ENCODE assay signal across 13 cellular contexts in the genomic region with DNA sequence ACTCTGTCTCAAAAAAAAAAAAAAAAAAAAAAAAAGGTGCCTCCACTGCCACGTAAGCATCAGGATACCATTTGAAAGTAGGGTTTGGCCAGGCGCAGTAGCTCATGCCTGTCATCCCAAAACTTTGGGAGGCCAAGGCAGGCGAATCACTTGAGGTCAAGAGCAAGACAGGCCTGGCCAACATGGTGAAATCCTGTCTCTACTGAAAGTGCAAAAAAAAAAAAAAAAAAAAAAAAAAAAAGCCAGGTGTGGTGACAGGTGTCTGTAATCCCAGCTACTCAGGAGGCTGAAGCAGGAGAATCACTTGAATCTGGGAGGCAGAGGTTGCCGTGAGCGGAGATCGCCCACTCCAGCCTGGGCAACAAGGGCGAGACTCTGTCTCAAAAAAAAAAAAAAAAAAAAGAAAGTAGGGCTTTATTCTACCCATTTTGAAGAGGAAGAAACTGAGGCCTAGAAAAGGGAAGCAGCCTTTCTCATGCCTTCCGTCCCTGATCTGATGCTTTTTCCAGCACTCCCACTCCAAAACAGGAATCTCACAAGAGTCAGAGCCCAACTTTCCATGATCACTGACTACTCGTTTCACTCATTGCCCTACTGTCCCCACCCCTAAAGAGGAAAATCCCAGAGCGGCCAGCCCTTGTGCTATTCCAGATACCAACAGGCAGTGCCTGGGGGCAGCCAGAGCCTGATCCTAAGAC. TPM values are rescaled to one million over a fixed set of nuclear protein-coding genes. Genes with fewer than 3 reads are reported as not detected.
DNase-seq lines count a peak whose midpoint lies in the region; ATAC-seq and TF ChIP-seq lines count a peak whose summit lies in the region.
"Had no signal": no experiment of that assay in that cellular context is flagged by ENCODE, and none has a peak within 500 bp of the region (broad histone marks: within the 10 kb centered on the region; RNA-seq: fewer than 3 reads in every experiment).

No MANE protein-coding gene starts in this region.

- H3K36me3 ChIP-seq in left lung (peaks cover 0 to 31% of the 10 kb centered on the region in 2 donors), stomach smooth muscle (ENCODE audit: control insufficient read depth in 2 of 2, insufficient read depth in 2 of 2, low read length in 2 of 2) (peaks cover 19 to 23% of the 10 kb centered on the region in 2 donors)

- H3K4me3 Mint-ChIP-seq in activated CD4-positive, alpha-beta T cell treated with anti-CD3 and anti-CD28 coated beads, Interleukin-2, amount 10 ng/mL, durations not matched to agents 7 days and 5 days, result no peak overlapping the region
- peak overlapping the region; percentile 64 for H3K4me3 Mint-ChIP-seq in T-helper 17 cell

- no peak for TF ChIP-seq CTCF in left lung (IDR thresholded peaks at IDR 0.05)

- H3K27me3 Mint-ChIP-seq in activated CD4-positive, alpha-beta T cell treated with anti-CD3 and anti-CD28 coated beads, Interleukin-2, amount 10 ng/mL, durations not matched to agents 7 days and 5 days, result no peaks in the 10 kb centered on the region
- H3K27me3 Mint-ChIP-seq in T-helper 17 cell, result no peaks in the 10 kb centered on the region

- H3K27ac ChIP-seq in left lung (peak overlapping the region; percentile 39 to 98), stomach smooth muscle (ENCODE audit: low read length) (peak overlapping the region; percentile 46)

- POLR2A ChIA-PET in activated CD4-positive, alpha-beta T cell treated with anti-CD3 and anti-CD28 coated beads, Interleukin-2, amount 10 ng/mL, durations not matched to agents 7 days and 5 days (lab: Charles Lee), result interaction anchor here (0.7 kb wide), 1 partner anchor 37 kb away, joined by 3 read pairs; no protein-coding TSS in a partner anchor

- DNase-seq in activated CD4-positive, alpha-beta T cell treated with anti-CD3 and anti-CD28 coated beads, Interleukin-2, amount 10 ng/mL, durations not matched to agents 7 days and 5 days, result no peak
- DNase-seq in activated CD4-positive, alpha-beta T cell treated with anti-CD3 and anti-CD28 coated beads, Interleukin-2, amount 50 U/mL, for 1 hour, result no peak
- DNase-seq in T-helper 17 cell (no peak), left lung (no peak), NCI-H1930 (lab: John Stamatoyannopoulos, UW) (no peak), Ammon's horn (ENCODE audit: low spot score) (no peak)
- DNase-seq: amygdala; effector CD8-positive, alpha-beta T cell; OCI-M1 had no signal

- no peak overlapping the region for H3K9ac ChIP-seq in stomach smooth muscle (ENCODE audit: low read length in 2 of 2)

- H3K9me3 ChIP-seq in T-helper 17 cell (ENCODE audit: control insufficient read depth, low read length, poor library complexity, severe bottlenecking), result no peaks in the 10 kb centered on the region
- H3K9me3 ChIP-seq in left lung, result peaks cover 0 to 3% of the 10 kb centered on the region in 2 donors
- no peaks in the 10 kb centered on the region for H3K9me3 ChIP-seq in stomach smooth muscle (ENCODE audit: control insufficient read depth in 2 of 2, low read length in 2 of 2)

- CTCF ChIA-PET in activated CD4-positive, alpha-beta T cell treated with anti-CD3 and anti-CD28 coated beads, Interleukin-2, amount 10 ng/mL, durations not matched to agents 7 days and 5 days (lab: Charles Lee), result interaction anchor here (0.6 to 6.8 kb wide), 4 partner anchors 11 to 29 kb away, joined by 4 to 37 read pairs (median 12); a partner anchor contains a TSS

- peaks cover 4% of the 10 kb centered on the region for H3K9me3 Mint-ChIP-seq in activated CD4-positive, alpha-beta T cell treated with anti-CD3 and anti-CD28 coated beads, Interleukin-2, amount 10 ng/mL, durations not matched to agents 7 days and 5 days

- intact Hi-C loops in left lung (cut with DNase I), result no loop called here

- H3K27me3 ChIP-seq in left lung (no peaks in the 10 kb centered on the region), stomach smooth muscle (ENCODE audit: control insufficient read depth in 1 of 2, insufficient read depth in 2 of 2, low read length in 2 of 2) (no peaks in the 10 kb centered on the region)

- peaks cover 58% of the 10 kb centered on the region for H3K36me3 Mint-ChIP-seq in activated CD4-positive, alpha-beta T cell treated with anti-CD3 and anti-CD28 coated beads, Interleukin-2, amount 10 ng/mL, durations not matched to agents 7 days and 5 days (ENCODE audit: low read depth)
- H3K36me3 Mint-ChIP-seq in T-helper 17 cell (ENCODE audit: low read depth), result peaks cover 5% of the 10 kb centered on the region

- peaks cover 63% of the 10 kb centered on the region for H3K4me1 Mint-ChIP-seq in activated CD4-positive, alpha-beta T cell treated with anti-CD3 and anti-CD28 coated beads, Interleukin-2, amount 10 ng/mL, durations not matched to agents 7 days and 5 days
- peaks cover 42% of the 10 kb centered on the region for H3K4me1 Mint-ChIP-seq in T-helper 17 cell

- H3K4me3 ChIP-seq in left lung, result no peak overlapping the region
- no peak overlapping the region for H3K4me3 ChIP-seq in stomach smooth muscle (ENCODE audit: low read length in 2 of 2)

- peaks cover 16 to 86% of the 10 kb centered on the region in 2 donors for H3K4me1 ChIP-seq in left lung
- H3K4me1 ChIP-seq in stomach smooth muscle (ENCODE audit: control insufficient read depth, insufficient read depth, low read length), result peaks cover 41% of the 10 kb centered on the region

- ATAC-seq in T-helper 17 cell (no peak), left lung (no peak), HG03469 (IDR thresholded peaks at IDR 0.05; ENCODE audit: unreplicated experiment) (no peak)

- peak overlapping the region; percentile 98 for H3K27ac Mint-ChIP-seq in activated CD4-positive, alpha-beta T cell treated with anti-CD3 and anti-CD28 coated beads, Interleukin-2, amount 10 ng/mL, durations not matched to agents 7 days and 5 days
- H3K27ac Mint-ChIP-seq in T-helper 17 cell, result peak overlapping the region; percentile 98

RNA-seq across cellular contexts. Expression of a gene that starts 16.3 kb away (rescaled TPM):
- under 1 TPM in 1 of 2 experiments, not detected in 1; 0.17 TPM for total RNA-seq in activated CD4-positive, alpha-beta T cell treated with anti-CD3 and anti-CD28 coated beads, Interleukin-2, amount 10 ng/mL, durations not matched to agents 7 days and 5 days
- total RNA-seq in T-helper 17 cell, result 1 to 10 TPM in 1 of 2 donors, under 1 TPM in 1; 0.50 to 1.4 TPM
- 1 to 10 TPM in 1 of 2 donors, under 1 TPM in 1; 0.67 to 1.5 TPM for total RNA-seq in left lung
- total RNA-seq: activated CD8-positive, alpha-beta memory T cell treated with anti-CD3 and anti-CD28 coated beads for 36 hours; G401 had no signal

RNA-seq across cellular contexts. Expression of a gene that starts 16.4 kb away (rescaled TPM):
- total RNA-seq in activated CD4-positive, alpha-beta T cell treated with anti-CD3 and anti-CD28 coated beads, Interleukin-2, amount 10 ng/mL, durations not matched to agents 7 days and 5 days, result 10 to 100 TPM; 53.9 to 58.4 TPM
- 10 to 100 TPM; 32.5 to 51.4 TPM for total RNA-seq in T-helper 17 cell
- total RNA-seq in left lung, result 10 to 100 TPM; 47.7 to 94.5 TPM

RNA-seq across cellular contexts. Expression of a gene that starts 37.8 kb away (rescaled TPM):
- 100 to 1,000 TPM; 156 to 158 TPM for total RNA-seq in activated CD4-positive, alpha-beta T cell treated with anti-CD3 and anti-CD28 coated beads, Interleukin-2, amount 10 ng/mL, durations not matched to agents 7 days and 5 days
- 10 to 100 TPM; 30.3 to 43.4 TPM for total RNA-seq in T-helper 17 cell
- total RNA-seq in left lung, result 100 to 1,000 TPM; 199 to 219 TPM
